ENCODE assay signal across 8 cellular contexts in genomic region chr1:42816600-42817439, GRCh38. TPM values are rescaled to one million over a fixed set of nuclear protein-coding genes. Genes with fewer than 3 reads are reported as not detected.
DNase-seq lines count a peak whose midpoint lies in the region; ATAC-seq and TF ChIP-seq lines count a peak whose summit lies in the region.

A gene with protein sequence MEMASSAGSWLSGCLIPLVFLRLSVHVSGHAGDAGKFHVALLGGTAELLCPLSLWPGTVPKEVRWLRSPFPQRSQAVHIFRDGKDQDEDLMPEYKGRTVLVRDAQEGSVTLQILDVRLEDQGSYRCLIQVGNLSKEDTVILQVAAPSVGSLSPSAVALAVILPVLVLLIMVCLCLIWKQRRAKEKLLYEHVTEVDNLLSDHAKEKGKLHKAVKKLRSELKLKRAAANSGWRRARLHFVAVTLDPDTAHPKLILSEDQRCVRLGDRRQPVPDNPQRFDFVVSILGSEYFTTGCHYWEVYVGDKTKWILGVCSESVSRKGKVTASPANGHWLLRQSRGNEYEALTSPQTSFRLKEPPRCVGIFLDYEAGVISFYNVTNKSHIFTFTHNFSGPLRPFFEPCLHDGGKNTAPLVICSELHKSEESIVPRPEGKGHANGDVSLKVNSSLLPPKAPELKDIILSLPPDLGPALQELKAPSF (plus strand): TSS chr1:42817122. CDS start chr1:42830449, 13,327 bp downstream.
Gene SVBP, minus strand, starts transcription at chr1:42817397. Its CDS starts 853 bp downstream, at chr1:42816544.

- peak in 1 of 2 donors; percentile 47 for TF ChIP-seq POLR2A in gastroesophageal sphincter (IDR thresholded peaks at IDR 0.05)

- H3K4me3 ChIP-seq in MM.1S (ENCODE audit: low read length) (peak within 1 kb of the TSS; percentile 89), SJCRH30 (peak within 1 kb of the TSS; percentile 98), gastroesophageal sphincter (peak within 1 kb of the TSS; percentile 80 to 82)

- peaks cover 8% of the 10 kb centered on the region; the same call in 1 of the 2 replicates for H3F3A ChIP-seq in MM.1S (ENCODE audit: insufficient read depth, low read length)

- WGBS in gastroesophageal sphincter (ENCODE audit: low coverage in 1 of 2), 2 donors = 0 to 7% methylated on average over 2 to 4 of the region's 66 CpGs

- no peaks in the 10 kb centered on the region for H4K20me1 ChIP-seq in MM.1S (ENCODE audit: insufficient read depth, low read length)

- H3K36me3 ChIP-seq in ES-I3 (ENCODE audit: insufficient read depth, low read length) = 0 out of 2 replicates have a peak, but pooled peaks cover 5% of the 10 kb centered on the region
- no peaks in the 10 kb centered on the region for H3K36me3 ChIP-seq in MM.1S (replicated peaks; ENCODE audit: insufficient read depth, low read length)
- peaks cover 3% of the 10 kb centered on the region; the same call in 1 of the 2 replicates for H3K36me3 ChIP-seq in SJCRH30
- H3K36me3 ChIP-seq in gastroesophageal sphincter = no peaks in the 10 kb centered on the region

- H3K4me1 ChIP-seq in ES-I3 (ENCODE audit: insufficient read depth, low read length) = peaks cover 16% of the 10 kb centered on the region
- H3K4me1 ChIP-seq in MM.1S (ENCODE audit: low read length) = peaks cover 6% of the 10 kb centered on the region
- H3K4me1 ChIP-seq in SJCRH30 = peaks cover 14% of the 10 kb centered on the region
- peaks cover 0 to 26% (median 9%) of the 10 kb centered on the region in 3 donors for H3K4me1 ChIP-seq in gastroesophageal sphincter

- no peaks in the 10 kb centered on the region for H3K9me2 ChIP-seq in MM.1S (replicated peaks; ENCODE audit: insufficient read depth, low read length)

- H3K4me2 ChIP-seq in MM.1S (ENCODE audit: low read depth, low read length) = peak within 1 kb of the TSS; percentile 90

- peak; percentile 79 for DNase-seq in HCEC 1CT
- DNase-seq in MM.1S = peak; percentile 91
- peak; percentile 93 to 94 for DNase-seq in SJCRH30
- DNase-seq in activated naive CD4-positive, alpha-beta T cell treated with Interleukin-2 at 50 U/mL for 16 hours = peak; percentile 92
- DNase-seq in occipital lobe (lab: John Stamatoyannopoulos, UW) = peak; percentile 90
- peak; percentile 86 for DNase-seq in superior temporal gyrus (ENCODE audit: extremely low spot score)

- H2AFZ ChIP-seq in MM.1S (ENCODE audit: low read length) = peak within 1 kb of the TSS; percentile 98

- TF ChIP-seq EP300 in gastroesophageal sphincter (IDR thresholded peaks at IDR 0.05) = no peak

- TF ChIP-seq CTCF in MM.1S (IDR thresholded peaks at IDR 0.05; ENCODE audit: low read length) = no peak
- TF ChIP-seq CTCF in gastroesophageal sphincter (IDR thresholded peaks at IDR 0.05) = no peak

- ATAC-seq in gastroesophageal sphincter = peak; percentile 97

- peak within 1 kb of the TSS; percentile 91 for H3K9ac ChIP-seq in ES-I3 (ENCODE audit: low read depth, low read length)
- H3K9ac ChIP-seq in MM.1S (ENCODE audit: low read length) = peak within 1 kb of the TSS; percentile 94

- H3K27me3 ChIP-seq in MM.1S (replicated peaks; ENCODE audit: insufficient read depth, low read length) (no peaks in the 10 kb centered on the region), SJCRH30 (no peaks in the 10 kb centered on the region), gastroesophageal sphincter (no peaks in the 10 kb centered on the region)

- H3K27ac ChIP-seq in MM.1S (ENCODE audit: low read length) (peak within 1 kb of the TSS; percentile 75), SJCRH30 (peak within 1 kb of the TSS; percentile 96), gastroesophageal sphincter (peak within 1 kb of the TSS; percentile 95 to 98 (median 96))

- H3K9me3 ChIP-seq in ES-I3 (ENCODE audit: control insufficient read depth, insufficient read depth, low read length) (no peaks in the 10 kb centered on the region), MM.1S (replicated peaks; ENCODE audit: insufficient read depth, low read length) (no peaks in the 10 kb centered on the region), SJCRH30 (replicated peaks) (no peaks in the 10 kb centered on the region), gastroesophageal sphincter (no peaks in the 10 kb centered on the region)

- no peaks in the 10 kb centered on the region for H3K79me2 ChIP-seq in MM.1S (ENCODE audit: low read length)

RNA-seq across cellular contexts. Expression of the first gene that starts in this region (rescaled TPM):
- total RNA-seq in SJCRH30 (2014; rRNA removed; shearing (Covaris generic)) = 1.8 and 2.9 TPM in 2 replicates
- 10 to 100 TPM in 2 of 4 donors, 1 to 10 TPM in 2; 9.4 to 14.6 (median 10.5) TPM for total RNA-seq in gastroesophageal sphincter
- total RNA-seq in occipital lobe = 1.9 TPM

RNA-seq across cellular contexts. Expression of gene SVBP, which starts in this region (rescaled TPM):
- total RNA-seq in SJCRH30 (2014; rRNA removed; shearing (Covaris generic)) = 40.4 and 45.3 TPM in 2 replicates
- 10 to 100 TPM; 21.3 to 36.5 (median 22.6) TPM for total RNA-seq in gastroesophageal sphincter
- total RNA-seq in occipital lobe = 68.0 TPM

Comparison
In these comparisons a context has a peak if more than half of its experiments do, and no peak if none do; other contexts are left out.
1. Peak in every context shown above with its lines: DNase-seq, ATAC-seq, H3K4me3 ChIP-seq and H3K27ac ChIP-seq.